ENCODE assay signal across 8 cellular contexts in the genomic region with DNA sequence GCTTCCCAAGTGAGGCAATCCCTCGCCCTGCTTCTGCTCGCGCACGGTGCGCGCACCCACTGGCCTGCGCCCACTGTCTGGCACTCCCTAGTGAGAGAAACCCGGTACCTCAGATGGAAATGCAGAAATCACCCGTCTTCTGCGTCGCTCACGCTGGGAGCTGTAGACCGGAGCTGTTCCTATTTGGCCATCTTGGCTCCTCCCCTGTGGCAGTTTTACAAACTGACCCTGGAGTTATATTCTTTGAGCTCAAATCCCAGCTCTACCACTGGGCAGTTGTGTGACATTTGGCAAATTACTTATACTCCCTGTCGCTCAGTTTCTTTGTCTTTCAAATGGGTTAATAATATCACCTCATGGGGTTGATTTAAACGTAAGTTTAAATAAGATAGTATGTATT.
A peak's percentile ranks its signal among the peaks of the same experiment; 100 is the strongest.
DNase-seq lines count a peak whose midpoint lies in the region; ATAC-seq and TF ChIP-seq lines count a peak whose summit lies in the region.
"Not testable (repeated sequence)": the region's sequence is repeated elsewhere in the genome, so short reads cannot be mapped to it uniquely, and the experiment has no call there.

No MANE protein-coding gene starts in this region.

- not testable (repeated sequence) for H3K4me3 Mint-ChIP-seq in dendritic cell treated with granulocyte-macrophage colony-stimulating factor and Interleukin-4, amounts not matched to agents 40 ng/mL and 50 ng/mL, for 4 days
- H3K4me3 Mint-ChIP-seq in neural crest cell = peak overlapping the region; percentile 27

- not testable (repeated sequence) for H3K9me3 Mint-ChIP-seq in dendritic cell treated with granulocyte-macrophage colony-stimulating factor and Interleukin-4, amounts not matched to agents 40 ng/mL and 50 ng/mL, for 4 days; neural crest cell

- H3K9me3 ChIP-seq in ES-I3 (ENCODE audit: control insufficient read depth, insufficient read depth, low read length); HUES6 (ENCODE audit: control insufficient read depth, insufficient read depth, low read depth, low read length); RWPE2 (ENCODE audit: severe bottlenecking): not testable (repeated sequence)

- not testable (repeated sequence) for H3K36me3 ChIP-seq in ES-I3 (ENCODE audit: insufficient read depth, low read length); HUES6 (ENCODE audit: control insufficient read depth, insufficient read depth, low read length); RWPE2 (ENCODE audit: low read depth)

- intact Hi-C loops in dendritic cell treated with granulocyte-macrophage colony-stimulating factor and Interleukin-4, amounts not matched to agents 40 ng/mL and 50 ng/mL, for 4 days (cut with micrococcal nuclease) = not testable (repeated sequence)

- not testable (repeated sequence) for H3K4me1 Mint-ChIP-seq in dendritic cell treated with granulocyte-macrophage colony-stimulating factor and Interleukin-4, amounts not matched to agents 40 ng/mL and 50 ng/mL, for 4 days (ENCODE audit: low read depth); neural crest cell

- not testable (repeated sequence) for H3K4me1 ChIP-seq in ES-I3 (ENCODE audit: insufficient read depth, low read length); HUES6 (ENCODE audit: control insufficient read depth, insufficient read depth, low read length); RWPE2 (ENCODE audit: insufficient read depth, poor library complexity, severe bottlenecking)

- H3K27ac Mint-ChIP-seq in dendritic cell treated with granulocyte-macrophage colony-stimulating factor and Interleukin-4, amounts not matched to agents 40 ng/mL and 50 ng/mL, for 4 days = peak overlapping the region; percentile 46
- H3K27ac Mint-ChIP-seq in neural crest cell (ENCODE audit: unreplicated experiment) = peak overlapping the region; percentile 50

- H3K27ac ChIP-seq in 22Rv1 = peak overlapping the region; percentile 65
- H3K27ac ChIP-seq in HUES6 (ENCODE audit: low read depth, low read length); RWPE2 (ENCODE audit: poor library complexity, severe bottlenecking): not testable (repeated sequence)

- not testable (repeated sequence) for ATAC-seq in RWPE2 (ENCODE audit: low read depth)

- TF ChIP-seq CTCF in 22Rv1 (IDR thresholded peaks at IDR 0.05); RWPE2 (IDR thresholded peaks at IDR 0.05; ENCODE audit: poor library complexity, severe bottlenecking); fibroblast of villous mesenchyme (IDR thresholded peaks at IDR 0.05; ENCODE audit: insufficient read depth, low read depth, low read length); neural crest cell (conservative IDR thresholded peaks at IDR 0.05): not testable (repeated sequence)

- H3K36me3 Mint-ChIP-seq in dendritic cell treated with granulocyte-macrophage colony-stimulating factor and Interleukin-4, amounts not matched to agents 40 ng/mL and 50 ng/mL, for 4 days (ENCODE audit: low read depth); neural crest cell (ENCODE audit: low read depth): not testable (repeated sequence)

- DNase-seq in NCI-H748 (lab: John Stamatoyannopoulos, UW; ENCODE audit: unreplicated experiment) (peak; percentile 73), fibroblast of villous mesenchyme (ENCODE audit: low read depth) (peak; percentile 3)
- not testable (repeated sequence) for DNase-seq in RWPE2 (ENCODE audit: low spot score); neural crest cell (ENCODE audit: low read depth, low spot score)

- H3K27me3 ChIP-seq in HUES6 (ENCODE audit: control insufficient read depth, insufficient read depth, low read length); RWPE2 (ENCODE audit: insufficient read depth, poor library complexity, severe bottlenecking): not testable (repeated sequence)

- H3K9ac ChIP-seq in ES-I3 (ENCODE audit: low read depth, low read length) = peak overlapping the region; percentile 42
- H3K9ac ChIP-seq in HUES6 (ENCODE audit: low read length) = not testable (repeated sequence)

- not testable (repeated sequence) for H3K27me3 Mint-ChIP-seq in dendritic cell treated with granulocyte-macrophage colony-stimulating factor and Interleukin-4, amounts not matched to agents 40 ng/mL and 50 ng/mL, for 4 days; neural crest cell (ENCODE audit: low read depth)

- H3K4me3 ChIP-seq in HUES6 (ENCODE audit: low read depth, low read length) = peak overlapping the region; percentile 49; the same call in 1 of the 2 replicates
- H3K4me3 ChIP-seq in RWPE2 (ENCODE audit: severe bottlenecking) = peak overlapping the region; percentile 24
- peak overlapping the region; percentile 37 for H3K4me3 ChIP-seq in fibroblast of villous mesenchyme (ENCODE audit: low read depth, low read length)
